ENCODE assay signal across 10 cellular contexts in genomic region chr21:45549670-45550463, GRCh38. TPM values are rescaled to one million over a fixed set of nuclear protein-coding genes. Genes with fewer than 3 reads are reported as not detected.
A peak's percentile ranks its signal among the peaks of the same experiment; 100 is the strongest.
DNase-seq lines count a peak whose midpoint lies in the region; ATAC-seq, FAIRE-seq and TF ChIP-seq lines count a peak whose summit lies in the region.
"Had no signal": no experiment of that assay in that cellular context is flagged by ENCODE, and none has a peak within 500 bp of the region (broad histone marks: within the 10 kb centered on the region; RNA-seq: fewer than 3 reads in every experiment).

No MANE protein-coding gene starts in this region.

- no peaks in the 10 kb centered on the region for H3K27me3 ChIP-seq in H9 (ENCODE audit: insufficient read depth, low read length)
- H3K27me3 ChIP-seq in GM12878 (replicated peaks in 1 of 2; ENCODE audit: control insufficient read depth in 2 of 2, insufficient read depth in 2 of 2, low read length in 1 of 2): no peaks in the 10 kb centered on the region

- peak overlapping the region; percentile 49 for H3K4me3 ChIP-seq in GM12878

- RAD21 ChIA-PET in GM12878 (lab: Charles Lee; ENCODE audit: unreplicated experiment): interaction anchor here (1.0 to 1.6 kb wide), 2 partner anchors 42 to 297 kb away, joined by 4 read pairs; no protein-coding TSS in a partner anchor

- H2BK120ac ChIP-seq in H9 (ENCODE audit: low read depth, low read length, poor library complexity, severe bottlenecking): no peak overlapping the region

- WGBS in H9 (ENCODE audit: extremely low coverage, insufficient read length, low lambda C conversion rate): no CpG with 5 or more reads among the region's 15 CpGs
- 19% methylated on average over 12 of the region's 15 CpGs for WGBS in GM12878 (ENCODE audit: insufficient coverage, insufficient replicate concordance, low lambda C conversion rate, missing lambda C conversion rate)

- TF ChIP-seq RAD21 in GM12878 (IDR thresholded peaks at IDR 0.05; ENCODE audit: insufficient read depth, low read depth, low read length): no peak

- no peak overlapping the region for H4K5ac ChIP-seq in H9 (ENCODE audit: insufficient read length, low read depth, low read length)

- H2BK15ac ChIP-seq in H9 (ENCODE audit: low read depth, low read length): no peak overlapping the region

- SMC1A ChIA-PET in GM12878 (lab: Charles Lee; ENCODE audit: uncharacterized antibody, unreplicated experiment): interaction anchor here (0.8 to 1.2 kb wide), 2 partner anchors 43 to 409 kb away, joined by 3 read pairs; no protein-coding TSS in a partner anchor

- no peaks in the 10 kb centered on the region for H3K23me2 ChIP-seq in H9 (ENCODE audit: insufficient read length, low read depth, low read length, poor library complexity, severe bottlenecking)

- H3K4me3 Mint-ChIP-seq in activated CD4-positive, alpha-beta T cell treated with anti-CD3 and anti-CD28 coated beads, Interleukin-2, amount 10 ng/mL, durations not matched to agents 7 days and 5 days: peak overlapping the region; percentile 62
- no peak overlapping the region for H3K4me3 Mint-ChIP-seq in H9
- H3K4me3 Mint-ChIP-seq in stimulated activated effector memory CD8-positive, alpha-beta T cell treated with anti-CD3 and anti-CD28 coated beads, Interleukin-12 subunit alpha, Interleukin-12 subunit beta, amount 100 ng/mL, for 72 hours: peak overlapping the region; percentile 71

- CTCF ChIA-PET in activated CD4-positive, alpha-beta T cell treated with anti-CD3 and anti-CD28 coated beads, Interleukin-2, amount 10 ng/mL, durations not matched to agents 7 days and 5 days (lab: Charles Lee): no interaction called here
- CTCF ChIA-PET in GM12878 (lab: Yijun Ruan, JAX): interaction anchor here (1.0 kb wide), 1 partner anchor 46 kb away, joined by 5 read pairs; no protein-coding TSS in a partner anchor

- no peaks in the 10 kb centered on the region for H3K9me3 ChIP-seq in H9 (ENCODE audit: control insufficient read depth, low read depth, low read length)
- no peaks in the 10 kb centered on the region for H3K9me3 ChIP-seq in GM12878 (replicated peaks; ENCODE audit: control insufficient read depth, insufficient read depth, low read length)

- peaks cover 39% of the 10 kb centered on the region for H3K4me1 Mint-ChIP-seq in activated CD4-positive, alpha-beta T cell treated with anti-CD3 and anti-CD28 coated beads, Interleukin-2, amount 10 ng/mL, durations not matched to agents 7 days and 5 days
- H3K4me1 Mint-ChIP-seq in H9: peaks cover 23 to 30% of the 10 kb centered on the region in 2 experiments
- H3K4me1 Mint-ChIP-seq in stimulated activated effector memory CD8-positive, alpha-beta T cell treated with anti-CD3 and anti-CD28 coated beads, Interleukin-12 subunit alpha, Interleukin-12 subunit beta, amount 100 ng/mL, for 72 hours: peaks cover 38% of the 10 kb centered on the region

- no peak overlapping the region for H3K56ac ChIP-seq in H9 (ENCODE audit: insufficient read length, low read depth, low read length)

- no peak overlapping the region for H3K4ac ChIP-seq in H9 (ENCODE audit: low read depth, low read length)

- no peak for DNase-seq in activated CD4-positive, alpha-beta T cell treated with anti-CD3 and anti-CD28 coated beads, Interleukin-2, amount 10 ng/mL, durations not matched to agents 7 days and 5 days
- DNase-seq in activated CD4-positive, alpha-beta T cell treated with anti-CD3 and anti-CD28 coated beads for 1 hour: no peak
- peak; percentile 28 for DNase-seq in H9
- peak; percentile 49 for DNase-seq in GM12878 (ENCODE audit: low read depth, low spot score)
- peak in 1 of 2 donors; percentile 67 for DNase-seq in stimulated activated effector memory CD8-positive, alpha-beta T cell treated with anti-CD3 and anti-CD28 coated beads, Interleukin-12 subunit alpha, Interleukin-12 subunit beta, amount 100 ng/mL, for 72 hours (ENCODE audit: low spot score in 2 of 2)
- DNase-seq in HTR-8/SVneo (ENCODE audit: insufficient read length, low spot score): no peak
- no peak for DNase-seq in NCI-H2171 treated with DMSO at 0.1 percent for 48 hours (lab: John Stamatoyannopoulos, UW)
- DNase-seq: left cardiac atrium, NCI-H510A had no signal

- H4K20me1 ChIP-seq in H9 (ENCODE audit: control insufficient read depth, insufficient read depth, insufficient read length): no peaks in the 10 kb centered on the region
- no peaks in the 10 kb centered on the region for H4K20me1 ChIP-seq in GM12878 (ENCODE audit: control insufficient read depth, insufficient read depth)

- H3K27ac ChIP-seq in H9 (ENCODE audit: insufficient read length, low read depth, low read length) (no peak overlapping the region), GM12878 (ENCODE audit: control insufficient read depth, insufficient read depth) (peak overlapping the region; percentile 94)

- H3K4me2 ChIP-seq in H9 (ENCODE audit: insufficient read depth, insufficient read length, low read length) (no peak overlapping the region), GM12878 (ENCODE audit: control insufficient read depth, insufficient read depth) (peak overlapping the region; percentile 66)

- 0 out of 3 replicates have a peak, but pooled peaks have one; percentile 17 for TF ChIP-seq CTCF in H9 (conservative IDR thresholded peaks at IDR 0.05)
- TF ChIP-seq CTCF in GM12878 (IDR thresholded peaks at IDR 0.05 in 2 of 3, conservative IDR thresholded peaks at IDR 0.05 in 1 of 3; ENCODE audit: control insufficient read depth in 2 of 3, extremely low read depth in 1 of 3, insufficient read depth in 1 of 3, low read depth in 3 of 3, low read length in 3 of 3): no peak; a peak in 1 of 6 replicates

- no peaks in the 10 kb centered on the region for H3K9me3 Mint-ChIP-seq in activated CD4-positive, alpha-beta T cell treated with anti-CD3 and anti-CD28 coated beads, Interleukin-2, amount 10 ng/mL, durations not matched to agents 7 days and 5 days
- peaks cover 3 to 6% of the 10 kb centered on the region in 2 experiments; a peak in 3 of 5 replicates for H3K9me3 Mint-ChIP-seq in H9
- no peaks in the 10 kb centered on the region for H3K9me3 Mint-ChIP-seq in stimulated activated effector memory CD8-positive, alpha-beta T cell treated with anti-CD3 and anti-CD28 coated beads, Interleukin-12 subunit alpha, Interleukin-12 subunit beta, amount 100 ng/mL, for 72 hours

- H2BK20ac ChIP-seq in H9 (ENCODE audit: low read depth, low read length, poor library complexity, severe bottlenecking): no peak overlapping the region

- H2AK5ac ChIP-seq in H9 (ENCODE audit: insufficient read length, low read length): no peak overlapping the region

- H2BK12ac ChIP-seq in H9 (ENCODE audit: insufficient read length, low read depth, low read length): no peak overlapping the region

- FAIRE-seq in GM12878 (lab: Jason Lieb, UNC) (no peak), HTR-8/SVneo (lab: Jason Lieb, UNC) (no peak)

- no peak overlapping the region for H3T11ph ChIP-seq in H9 (ENCODE audit: low read length)

- peak overlapping the region; percentile 96 for H3K27ac Mint-ChIP-seq in activated CD4-positive, alpha-beta T cell treated with anti-CD3 and anti-CD28 coated beads, Interleukin-2, amount 10 ng/mL, durations not matched to agents 7 days and 5 days
- H3K27ac Mint-ChIP-seq in H9: no peak overlapping the region
- peak overlapping the region; percentile 96 for H3K27ac Mint-ChIP-seq in stimulated activated effector memory CD8-positive, alpha-beta T cell treated with anti-CD3 and anti-CD28 coated beads, Interleukin-12 subunit alpha, Interleukin-12 subunit beta, amount 100 ng/mL, for 72 hours

- no TSS peak for BruUV-seq in GM12878 (replicated peaks; lab: Mats Ljungman, UMichigan)

- TF ChIP-seq POLR2A in GM12878 (IDR thresholded peaks at IDR 0.05; ENCODE audit: low read depth, low read length): no peak

- H3K9ac ChIP-seq in H9 (ENCODE audit: extremely low read depth, insufficient read length, low read length): no peak overlapping the region
- peak overlapping the region; percentile 68 for H3K9ac ChIP-seq in GM12878 (ENCODE audit: control insufficient read depth, insufficient read depth, low read length)

- no peak overlapping the region for H4K91ac ChIP-seq in H9 (ENCODE audit: insufficient read length, low read depth, low read length)

- H2AFZ ChIP-seq in H9 (ENCODE audit: low read length) (no peak overlapping the region), GM12878 (ENCODE audit: control insufficient read depth, low read depth, low read length) (peak overlapping the region; percentile 73)

- H3K36me3 Mint-ChIP-seq in activated CD4-positive, alpha-beta T cell treated with anti-CD3 and anti-CD28 coated beads, Interleukin-2, amount 10 ng/mL, durations not matched to agents 7 days and 5 days (ENCODE audit: low read depth): no peaks in the 10 kb centered on the region
- H3K36me3 Mint-ChIP-seq in H9 (ENCODE audit: insufficient read depth in 1 of 3, low read depth in 3 of 3): peaks cover 0 to 7% (median 1%) of the 10 kb centered on the region in 3 experiments; a peak in 2 of 7 replicates
- peaks cover 20% of the 10 kb centered on the region for H3K36me3 Mint-ChIP-seq in stimulated activated effector memory CD8-positive, alpha-beta T cell treated with anti-CD3 and anti-CD28 coated beads, Interleukin-12 subunit alpha, Interleukin-12 subunit beta, amount 100 ng/mL, for 72 hours

- in situ Hi-C loops in GM12878 (cut with MboI): no loop called here

- H3K4me1 ChIP-seq in H9 (ENCODE audit: insufficient read depth, low read length): peaks cover 2% of the 10 kb centered on the region; the same call in 1 of the 2 replicates
- peaks cover 29% of the 10 kb centered on the region for H3K4me1 ChIP-seq in GM12878 (ENCODE audit: control insufficient read depth, insufficient read depth, low read length)

- H4K8ac ChIP-seq in H9 (replicated peaks; ENCODE audit: insufficient read length, low read depth, low read length): no peak overlapping the region

- POLR2A ChIA-PET in activated CD4-positive, alpha-beta T cell treated with anti-CD3 and anti-CD28 coated beads, Interleukin-2, amount 10 ng/mL, durations not matched to agents 7 days and 5 days (lab: Charles Lee): interaction anchor here (0.5 kb wide), 3 partner anchors 17 to 855 kb away, joined by 3 read pairs; no protein-coding TSS in a partner anchor
- POLR2A ChIA-PET in GM12878 (lab: Charles Lee): no interaction called here

- no peak overlapping the region for H3K14ac ChIP-seq in H9 (ENCODE audit: insufficient read depth, low read length)

- ATAC-seq in GM12878 (peak; percentile 68), GM19324 (IDR thresholded peaks at IDR 0.05; ENCODE audit: low FRiP score, unreplicated experiment) (no peak)
- no peak for ATAC-seq in stimulated activated effector memory CD8-positive, alpha-beta T cell treated with anti-CD3 and anti-CD28 coated beads, Interleukin-12 subunit alpha, Interleukin-12 subunit beta, amount 100 ng/mL, for 72 hours

- no peak for TF ChIP-seq EP300 in GM12878 (IDR thresholded peaks at IDR 0.05; ENCODE audit: borderline replicate concordance in 1 of 2, control insufficient read depth in 1 of 2, low read depth in 2 of 2, low read length in 2 of 2)

- no peaks in the 10 kb centered on the region for H3K79me1 ChIP-seq in H9 (ENCODE audit: insufficient read depth, low read depth, low read length, poor library complexity, severe bottlenecking)

- intact Hi-C loops in GM12878 (cut with micrococcal nuclease; ENCODE audit: unreplicated experiment): loop anchor here (10.0 kb wide), 1 partner anchor 75 kb away; no protein-coding TSS in a partner anchor

- no peak overlapping the region for H2BK5ac ChIP-seq in H9 (ENCODE audit: insufficient read length, low read length)

- no peaks in the 10 kb centered on the region for H3K36me3 ChIP-seq in GM12878 (ENCODE audit: control insufficient read depth in 2 of 2, insufficient read depth in 2 of 2, low read length in 1 of 2)

- H3K23ac ChIP-seq in H9 (ENCODE audit: insufficient read length, low read depth, low read length): no peak overlapping the region

- no peaks in the 10 kb centered on the region for H3K27me3 Mint-ChIP-seq in activated CD4-positive, alpha-beta T cell treated with anti-CD3 and anti-CD28 coated beads, Interleukin-2, amount 10 ng/mL, durations not matched to agents 7 days and 5 days
- peaks cover 31% of the 10 kb centered on the region for H3K27me3 Mint-ChIP-seq in H9 (ENCODE audit: low read depth)

- no peak overlapping the region for H3K18ac ChIP-seq in H9 (ENCODE audit: insufficient read length, low read depth, low read length)

- H3K79me2 ChIP-seq in H9 (ENCODE audit: insufficient read depth, low read length) (no peaks in the 10 kb centered on the region), GM12878 (ENCODE audit: control insufficient read depth, insufficient read depth, low read length) (peaks cover 2% of the 10 kb centered on the region)

RNA-seq across cellular contexts. Expression of gene SLC19A1, which starts 7.6 kb away (rescaled TPM):
- total RNA-seq in activated CD4-positive, alpha-beta T cell treated with anti-CD3 and anti-CD28 coated beads, Interleukin-2, amount 10 ng/mL, durations not matched to agents 7 days and 5 days: 10 to 100 TPM; 43.8 to 46.8 TPM
- 31.4 and 32.4 TPM in 2 replicates for total RNA-seq in H9 (2021)
- total RNA-seq in GM12878 (2013; cell fraction: nucleolus; rRNA removed): 66.8 and 69.0 TPM in 2 replicates
- 14.7 and 18.4 TPM in 2 replicates for total RNA-seq in GM12878 (2014; rRNA removed)
- total RNA-seq in GM12878 (2014; rRNA removed; fragmentation: Illumina TruSeq; extraction: Trizol): 5.5 and 6.1 TPM in 2 replicates
- 43.8 and 49.7 TPM in 2 replicates for total RNA-seq in GM12878 (2021)
- 3.7 TPM for polyA plus RNA-seq in GM12878 (2011; ENCODE audit: low read depth)
- 1.9 and 5.6 TPM in 2 replicates for polyA plus RNA-seq in GM12878 (2011; rRNA removed)
- polyA plus RNA-seq in GM12878 (2011; cell fraction: cytosol; rRNA removed): 10.4 and 16.7 TPM in 2 replicates
- polyA plus RNA-seq in GM12878 (2011; cell fraction: nucleus; rRNA removed): 36.7 and 53.6 TPM in 2 replicates
- polyA plus RNA-seq in GM12878 (2012): 12.3 and 13.1 TPM in 2 replicates
- 1.6 and 3.5 TPM in 2 replicates for polyA plus RNA-seq in GM12878 (2014; fragmentation: Illumina TruSeq; extraction: Trizol)
- 1 to 10 TPM in 1 of 2 experiments, under 1 TPM in 1; 0.42 to 1.5 TPM for polyA plus RNA-seq in GM12878 (2014; fragmentation: Nextera tagmentation; extraction: Ambion mirVana)
- polyA plus RNA-seq in GM12878 (2014; rRNA removed): 23.8 and 29.8 TPM in 2 replicates
- 10 to 100 TPM; 40.3 to 42.0 TPM for polyA plus RNA-seq in GM12878 (2016; fragmentation: Nextera tagmentation; extraction: Ambion mirVana)
- 16.2 and 21.9 TPM in 2 replicates for polyA minus RNA-seq in GM12878 (2011; rRNA and poly(A)+ RNA removed)
- 9.0 and 10.3 TPM in 2 replicates for polyA minus RNA-seq in GM12878 (2011; cell fraction: cytosol; rRNA and poly(A)+ RNA removed)
- 12.1 and 17.7 TPM in 2 replicates for polyA minus RNA-seq in GM12878 (2011; cell fraction: nucleus; rRNA and poly(A)+ RNA removed)

Comparison
In these comparisons a context has a peak if more than half of its experiments do, and no peak if none do; other contexts are left out.
1. DNase-seq: peak in H9 (single experiment) and GM12878 (single experiment); none in activated CD4-positive, alpha-beta T cell treated with anti-CD3 and anti-CD28 coated beads, Interleukin-2, amount 10 ng/mL, durations not matched to agents 7 days and 5 days (single experiment), activated CD4-positive, alpha-beta T cell treated with anti-CD3 and anti-CD28 coated beads for 1 hour (single experiment), HTR-8/SVneo (single experiment) and NCI-H2171 treated with DMSO at 0.1 percent for 48 hours (single experiment).
2. H3K27ac Mint-ChIP-seq: peak in activated CD4-positive, alpha-beta T cell treated with anti-CD3 and anti-CD28 coated beads, Interleukin-2, amount 10 ng/mL, durations not matched to agents 7 days and 5 days (single experiment) and stimulated activated effector memory CD8-positive, alpha-beta T cell treated with anti-CD3 and anti-CD28 coated beads, Interleukin-12 subunit alpha, Interleukin-12 subunit beta, amount 100 ng/mL, for 72 hours (single experiment); none in H9 (0 of 3).
3. H3K4me3 Mint-ChIP-seq: peak in activated CD4-positive, alpha-beta T cell treated with anti-CD3 and anti-CD28 coated beads, Interleukin-2, amount 10 ng/mL, durations not matched to agents 7 days and 5 days (single experiment) and stimulated activated effector memory CD8-positive, alpha-beta T cell treated with anti-CD3 and anti-CD28 coated beads, Interleukin-12 subunit alpha, Interleukin-12 subunit beta, amount 100 ng/mL, for 72 hours (single experiment); none in H9 (0 of 2).